In the genomic region with DNA sequence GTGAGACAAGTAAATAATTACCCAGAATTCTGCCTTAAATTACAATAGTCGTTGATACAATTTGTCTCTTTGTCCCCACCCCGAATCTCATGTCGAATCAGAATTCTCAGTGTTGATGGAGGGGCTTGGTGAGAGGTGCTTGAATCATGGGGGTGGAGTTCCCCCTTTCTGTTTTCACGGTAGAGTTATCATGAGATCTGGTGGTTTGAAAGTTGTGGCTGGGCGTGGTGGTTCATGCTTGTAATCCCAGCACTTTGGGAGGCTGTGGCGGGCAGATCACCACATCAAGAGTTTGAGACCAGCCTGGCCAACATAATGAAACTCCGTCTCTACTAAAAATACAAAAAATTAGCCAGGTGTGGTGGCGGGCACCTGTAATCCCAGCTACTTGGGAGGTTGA, we compare ENCODE assay signal across 7 cellular contexts.
DNase-seq lines count a peak whose midpoint lies in the region; ATAC-seq and TF ChIP-seq lines count a peak whose summit lies in the region.
"Not testable (repeated sequence)": the region's sequence is repeated elsewhere in the genome, so short reads cannot be mapped to it uniquely, and the experiment has no call there.

No MANE protein-coding gene starts in this region.

- H4K20me1 ChIP-seq in DND-41 (ENCODE audit: insufficient read depth, low read length) = not testable (repeated sequence)

- not testable (repeated sequence) for H3K27me3 Mint-ChIP-seq in T-helper 2 cell treated with Interferon-gamma antibody and Interleukin-4, amounts not matched to agents 5 μg/mL and 100 μg/mL, for 36 hours (ENCODE audit: low read depth); activated CD4-positive, alpha-beta memory T cell treated with anti-CD3 and anti-CD28 coated beads, Interleukin-2, amount 10 ng/mL, durations not matched to agents 7 days and 5 days; activated T-cell treated with anti-CD3 and anti-CD28 coated beads, Interleukin-2, amount 50 U/mL, for 72 hours (ENCODE audit: low read depth); activated naive CD8-positive, alpha-beta T cell treated with anti-CD3 and anti-CD28 coated beads for 36 hours; memory B cell

- H3K4me1 ChIP-seq in DND-41 (ENCODE audit: insufficient read depth, low read length) = not testable (repeated sequence)

- not testable (repeated sequence) for H3K27ac Mint-ChIP-seq in T-helper 2 cell treated with Interferon-gamma antibody and Interleukin-4, amounts not matched to agents 5 μg/mL and 100 μg/mL, for 36 hours; activated CD4-positive, alpha-beta memory T cell treated with anti-CD3 and anti-CD28 coated beads, Interleukin-2, amount 10 ng/mL, durations not matched to agents 7 days and 5 days; memory B cell
- peak overlapping the region; percentile 50 for H3K27ac Mint-ChIP-seq in activated T-cell treated with anti-CD3 and anti-CD28 coated beads, Interleukin-2, amount 50 U/mL, for 72 hours
- H3K27ac Mint-ChIP-seq in activated naive CD8-positive, alpha-beta T cell treated with anti-CD3 and anti-CD28 coated beads for 36 hours = peak overlapping the region; percentile 50

- peaks cover 45% of the 10 kb centered on the region for H3K4me1 Mint-ChIP-seq in T-helper 2 cell treated with Interferon-gamma antibody and Interleukin-4, amounts not matched to agents 5 μg/mL and 100 μg/mL, for 36 hours (ENCODE audit: low read depth)
- H3K4me1 Mint-ChIP-seq in activated CD4-positive, alpha-beta memory T cell treated with anti-CD3 and anti-CD28 coated beads, Interleukin-2, amount 10 ng/mL, durations not matched to agents 7 days and 5 days = peaks cover 41% of the 10 kb centered on the region
- H3K4me1 Mint-ChIP-seq in activated T-cell treated with anti-CD3 and anti-CD28 coated beads, Interleukin-2, amount 50 U/mL, for 72 hours (ENCODE audit: low read depth) = peaks cover 43% of the 10 kb centered on the region
- peaks cover 24% of the 10 kb centered on the region for H3K4me1 Mint-ChIP-seq in activated naive CD8-positive, alpha-beta T cell treated with anti-CD3 and anti-CD28 coated beads for 36 hours
- H3K4me1 Mint-ChIP-seq in memory B cell = peaks cover 14% of the 10 kb centered on the region

- peak; percentile 45; the same call in 2 of the 3 replicates for ATAC-seq in DND-41 (ENCODE audit: insufficient read depth, low read depth)
- peak; percentile 61 to 87 for ATAC-seq in activated T-cell treated with anti-CD3 and anti-CD28 coated beads, Interleukin-2, amount 50 U/mL, for 72 hours (replicated peaks in 1 of 2)
- ATAC-seq in memory B cell (ENCODE audit: low read depth) = peak; percentile 30

- TF ChIP-seq CTCF in DND-41 (IDR thresholded peaks at IDR 0.05; ENCODE audit: borderline replicate concordance, extremely low read depth, low read length, poor library complexity, severe bottlenecking) = not testable (repeated sequence)

- CTCF ChIA-PET in activated CD4-positive, alpha-beta memory T cell treated with anti-CD3 and anti-CD28 coated beads, Interleukin-2, amount 10 ng/mL, durations not matched to agents 7 days and 5 days (lab: Charles Lee) = not testable (repeated sequence)

- peaks cover 26% of the 10 kb centered on the region for H3K36me3 Mint-ChIP-seq in T-helper 2 cell treated with Interferon-gamma antibody and Interleukin-4, amounts not matched to agents 5 μg/mL and 100 μg/mL, for 36 hours (ENCODE audit: low read depth)
- H3K36me3 Mint-ChIP-seq in activated CD4-positive, alpha-beta memory T cell treated with anti-CD3 and anti-CD28 coated beads, Interleukin-2, amount 10 ng/mL, durations not matched to agents 7 days and 5 days (ENCODE audit: low read depth) = peaks cover 28% of the 10 kb centered on the region
- H3K36me3 Mint-ChIP-seq in activated T-cell treated with anti-CD3 and anti-CD28 coated beads, Interleukin-2, amount 50 U/mL, for 72 hours (ENCODE audit: insufficient read depth in 2 of 2) = peaks cover 9 to 16% of the 10 kb centered on the region in 2 donors
- not testable (repeated sequence) for H3K36me3 Mint-ChIP-seq in activated naive CD8-positive, alpha-beta T cell treated with anti-CD3 and anti-CD28 coated beads for 36 hours; memory B cell

- not testable (repeated sequence) for H3K9ac ChIP-seq in DND-41 (ENCODE audit: low read depth, low read length)

- H3K79me2 ChIP-seq in DND-41 (ENCODE audit: insufficient read depth, low read length) = not testable (repeated sequence)

- H3K9me3 Mint-ChIP-seq in T-helper 2 cell treated with Interferon-gamma antibody and Interleukin-4, amounts not matched to agents 5 μg/mL and 100 μg/mL, for 36 hours = peaks cover 29% of the 10 kb centered on the region
- peaks cover 24% of the 10 kb centered on the region for H3K9me3 Mint-ChIP-seq in activated CD4-positive, alpha-beta memory T cell treated with anti-CD3 and anti-CD28 coated beads, Interleukin-2, amount 10 ng/mL, durations not matched to agents 7 days and 5 days
- peaks cover 10 to 14% of the 10 kb centered on the region in 2 donors for H3K9me3 Mint-ChIP-seq in activated T-cell treated with anti-CD3 and anti-CD28 coated beads, Interleukin-2, amount 50 U/mL, for 72 hours
- peaks cover 24% of the 10 kb centered on the region for H3K9me3 Mint-ChIP-seq in activated naive CD8-positive, alpha-beta T cell treated with anti-CD3 and anti-CD28 coated beads for 36 hours
- not testable (repeated sequence) for H3K9me3 Mint-ChIP-seq in memory B cell

- not testable (repeated sequence) for H3K4me2 ChIP-seq in DND-41 (ENCODE audit: insufficient read depth, low read length)

- POLR2A ChIA-PET in activated CD4-positive, alpha-beta memory T cell treated with anti-CD3 and anti-CD28 coated beads, Interleukin-2, amount 10 ng/mL, durations not matched to agents 7 days and 5 days (lab: Charles Lee) = not testable (repeated sequence)

- H3K4me3 ChIP-seq in DND-41 (ENCODE audit: low read depth in 1 of 2, low read length in 2 of 2) = not testable (repeated sequence)

- not testable (repeated sequence) for H3K27ac ChIP-seq in DND-41 (ENCODE audit: low read length)

- H3K4me3 Mint-ChIP-seq in T-helper 2 cell treated with Interferon-gamma antibody and Interleukin-4, amounts not matched to agents 5 μg/mL and 100 μg/mL, for 36 hours; activated CD4-positive, alpha-beta memory T cell treated with anti-CD3 and anti-CD28 coated beads, Interleukin-2, amount 10 ng/mL, durations not matched to agents 7 days and 5 days; activated T-cell treated with anti-CD3 and anti-CD28 coated beads, Interleukin-2, amount 50 U/mL, for 72 hours; activated naive CD8-positive, alpha-beta T cell treated with anti-CD3 and anti-CD28 coated beads for 36 hours; memory B cell: not testable (repeated sequence)

- not testable (repeated sequence) for H2AFZ ChIP-seq in DND-41 (ENCODE audit: low read depth, low read length)

- not testable (repeated sequence) for H3K36me3 ChIP-seq in DND-41 (ENCODE audit: insufficient read depth, low read length)

- not testable (repeated sequence) for H3K9me3 ChIP-seq in DND-41 (ENCODE audit: insufficient read depth, low read length, severe bottlenecking)

- not testable (repeated sequence) for H3K27me3 ChIP-seq in DND-41 (ENCODE audit: insufficient read depth, low read length, poor library complexity)

- peak; percentile 40 for DNase-seq in DND-41
- DNase-seq in T-helper 2 cell treated with Interferon-gamma antibody and Interleukin-4, amounts not matched to agents 5 μg/mL and 100 μg/mL, for 36 hours (ENCODE audit: low spot score) = peak; percentile 22
- DNase-seq in activated CD4-positive, alpha-beta memory T cell treated with anti-CD3 and anti-CD28 coated beads, Interleukin-2, amount 10 ng/mL, durations not matched to agents 7 days and 5 days = peak; percentile 30
- peak; percentile 27 to 63 for DNase-seq in activated T-cell treated with anti-CD3 and anti-CD28 coated beads, Interleukin-2, amount 50 U/mL, for 72 hours
- DNase-seq in activated naive CD8-positive, alpha-beta T cell treated with anti-CD3 and anti-CD28 coated beads for 36 hours = peak; percentile 39
- not testable (repeated sequence) for DNase-seq in memory B cell (ENCODE audit: low spot score in 2 of 2)
- DNase-seq in stimulated activated CD8-positive, alpha-beta memory T cell treated with anti-CD3 and anti-CD28 coated beads, Interleukin-15, amount 100 ng/mL, for 48 hours (ENCODE audit: low read depth in 2 of 2) = peak; percentile 32 to 39
